In the genomic region with DNA sequence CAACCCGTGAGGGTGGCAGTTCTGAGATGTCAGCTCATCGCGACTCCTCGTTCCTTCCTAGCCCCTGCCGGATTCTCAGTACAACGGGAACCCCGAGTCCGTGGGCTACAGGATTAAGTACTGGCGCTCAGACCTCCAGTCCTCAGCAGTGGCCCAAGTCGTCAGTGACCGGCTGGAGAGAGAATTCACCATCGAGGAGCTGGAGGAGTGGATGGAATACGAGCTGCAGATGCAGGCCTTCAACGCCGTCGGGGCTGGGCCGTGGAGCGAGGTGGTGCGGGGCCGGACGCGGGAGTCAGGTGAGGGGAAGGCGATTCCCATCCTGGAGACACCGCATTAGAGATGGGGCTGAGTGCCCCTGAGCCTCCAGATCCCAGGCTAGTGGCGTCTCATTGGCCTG, we compare ENCODE assay signal across 26 cellular contexts.
"Had no signal": no experiment of that assay in that cellular context is flagged by ENCODE, and none has a peak within 500 bp of the region (broad histone marks: within the 10 kb centered on the region; RNA-seq: fewer than 3 reads in every experiment).

No MANE protein-coding gene starts in this region.

- H3K36me3 ChIP-seq: adrenal gland, colonic mucosa had no signal

- H3K27ac ChIP-seq: adrenal gland, body of pancreas, colonic mucosa had no signal

- H3K4me3 ChIP-seq: adrenal gland, body of pancreas, colonic mucosa had no signal

- FAIRE-seq: frontal cortex had no signal

- H3K4me1 ChIP-seq: adrenal gland, body of pancreas, colonic mucosa had no signal

- DNase-seq: activated CD4-positive, alpha-beta memory T cell treated with anti-CD3 and anti-CD28 coated beads for 36 hours; activated CD4-positive, alpha-beta T cell treated with anti-CD3 and anti-CD28 coated beads for 36 hours; activated CD4-positive, alpha-beta T cell treated with anti-CD3 and anti-CD28 coated beads, Interleukin-2, amount 10 ng/mL, durations not matched to agents 24 days and 14 days; activated CD4-positive, CD25-positive, alpha-beta regulatory T cell; activated CD4-positive, CD25-positive, alpha-beta regulatory T cell treated with anti-CD3 and anti-CD28 coated beads, Interleukin-2, amount 50 U/mL, for 72 hours; activated CD8-positive, alpha-beta memory T cell treated with anti-CD3 and anti-CD28 coated beads, Interleukin-2, amount 10 ng/mL, durations not matched to agents 7 days and 5 days; activated CD8-positive, alpha-beta memory T cell treated with anti-CD3 and anti-CD28 coated beads, Interleukin-2, amount 50 U/mL, for 4 hours; activated CD8-positive, alpha-beta T cell treated with anti-CD3 and anti-CD28 coated beads, Interleukin-2, amount 10 ng/mL, durations not matched to agents 7 days and 5 days; activated effector memory CD4-positive, alpha-beta T cell treated with anti-CD3 and anti-CD28 coated beads, Interleukin-2, amount 50 U/mL, for 16 hours; activated naive CD4-positive, alpha-beta T cell treated with anti-CD3 and anti-CD28 coated beads for 36 hours; activated naive CD8-positive, alpha-beta T cell treated with anti-CD3 and anti-CD28 coated beads for 36 hours; activated naive CD8-positive, alpha-beta T cell treated with anti-CD3 and anti-CD28 coated beads, Interleukin-2, amount 50 U/mL, for 24 hours; activated T-cell treated with anti-CD3 and anti-CD28 coated beads, Interleukin-2, amount 50 U/mL, for 1 hour; activated T-cell treated with anti-CD3 and anti-CD28 coated beads, Interleukin-2, amount 50 U/mL, for 48 hours; adrenal gland; amygdala; aorta; central memory CD4-positive, alpha-beta T cell; cerebellar nuclear complex; colonic mucosa; effector memory CD4-positive, alpha-beta T cell; endodermal cell; foreskin fibroblast; T-helper 2 cell had no signal

- H3K9me3 ChIP-seq: adrenal gland, body of pancreas, colonic mucosa had no signal

- H3K27me3 ChIP-seq: adrenal gland, body of pancreas, colonic mucosa had no signal

- ATAC-seq: activated CD4-positive, alpha-beta T cell treated with anti-CD3 and anti-CD28 coated beads for 36 hours; activated CD8-positive, alpha-beta memory T cell treated with anti-CD3 and anti-CD28 coated beads, Interleukin-2, amount 10 ng/mL, durations not matched to agents 7 days and 5 days; activated CD8-positive, alpha-beta T cell treated with anti-CD3 and anti-CD28 coated beads, Interleukin-2, amount 10 ng/mL, durations not matched to agents 7 days and 5 days; activated naive CD8-positive, alpha-beta T cell treated with anti-CD3 and anti-CD28 coated beads, Interleukin-2, amount 50 U/mL, for 24 hours; body of pancreas had no signal
